Comparison of ENCODE assay signal across 1 cellular context in genomic region chr1:170864784-170865538, GRCh38.
TF ChIP-seq lines count a peak whose summit lies in the region.

No MANE protein-coding gene starts in this region.

TF ChIP-seq in SK-N-SH, 30 proteins besides CTCF, POLR2A, EP300 and RAD21 (continued from another document):
- TF ChIP-seq MXI1 (IDR thresholded peaks at IDR 0.05; ENCODE audit: low read depth, low read length) (no peak), ELF1 (IDR thresholded peaks at IDR 0.05) (no peak), SIN3A (IDR thresholded peaks at IDR 0.05; ENCODE audit: borderline replicate concordance, low read depth, low read length) (no peak), NRF1 (IDR thresholded peaks at IDR 0.05; ENCODE audit: low read depth, low read length) (no peak), RCOR1 (IDR thresholded peaks at IDR 0.05; ENCODE audit: low read length) (no peak), YY1 (IDR thresholded peaks at IDR 0.05; ENCODE audit: low read depth) (no peak), FOSL2 (IDR thresholded peaks at IDR 0.05; ENCODE audit: borderline replicate concordance, low read depth) (no peak)
